1 cellular context compared by ENCODE assay signal in genomic region chr7:151599401-151600227, GRCh38.
TF ChIP-seq lines count a peak whose summit lies in the region.

No MANE protein-coding gene starts in this region.

TF ChIP-seq in SK-N-SH treated with all-trans-retinoic acid at 6 μM for 48 hours, 23 proteins besides CTCF, POLR2A, EP300 and RAD21 (continued from another document):
- no peak for TF ChIP-seq TSHZ2 (CRISPR knock-in tag; IDR thresholded peaks at IDR 0.05)
